8 cellular contexts compared by ENCODE assay signal in genomic region chr2:44361330-44362206, GRCh38. TPM values are rescaled to one million over a fixed set of nuclear protein-coding genes. Genes with fewer than 3 reads are reported as not detected.
DNase-seq lines count a peak whose midpoint lies in the region; ATAC-seq and TF ChIP-seq lines count a peak whose summit lies in the region.

CAMKMT (plus strand) TSS chr2:44361947.
PREPL (minus strand) TSS chr2:44361494; CDS start chr2:44346342, 15,152 bp downstream.

- no peaks in the 10 kb centered on the region for H3K27me3 ChIP-seq in RWPE2 (ENCODE audit: insufficient read depth, poor library complexity, severe bottlenecking)

- H3K27ac Mint-ChIP-seq in activated T-helper 2 cell treated with anti-CD3 and anti-CD28 coated beads, Interferon-gamma antibody, Interleukin-2, Interleukin-4, amounts not matched to agents 10 μg/mL and 5 μg/mL and 100 μg/mL, durations not matched to agents 14 hours and 24 hours and 36 hours = peak within 1 kb of the TSS; percentile 99
- peak within 1 kb of the TSS; percentile 95 to 99 for H3K27ac Mint-ChIP-seq in natural killer cell

- H3K9me3 ChIP-seq in RWPE2 (ENCODE audit: severe bottlenecking) = no peaks in the 10 kb centered on the region

- TF ChIP-seq CTCF in RWPE2 (IDR thresholded peaks at IDR 0.05; ENCODE audit: poor library complexity, severe bottlenecking) (no peak), natural killer cell (IDR thresholded peaks at IDR 0.05) (no peak)

- peaks cover 36% of the 10 kb centered on the region for H3K4me1 Mint-ChIP-seq in activated T-helper 2 cell treated with anti-CD3 and anti-CD28 coated beads, Interferon-gamma antibody, Interleukin-2, Interleukin-4, amounts not matched to agents 10 μg/mL and 5 μg/mL and 100 μg/mL, durations not matched to agents 14 hours and 24 hours and 36 hours (ENCODE audit: low read depth)
- H3K4me1 Mint-ChIP-seq in natural killer cell = peaks cover 32 to 47% of the 10 kb centered on the region in 2 donors

- H3K4me3 Mint-ChIP-seq in activated T-helper 2 cell treated with anti-CD3 and anti-CD28 coated beads, Interferon-gamma antibody, Interleukin-2, Interleukin-4, amounts not matched to agents 10 μg/mL and 5 μg/mL and 100 μg/mL, durations not matched to agents 14 hours and 24 hours and 36 hours (ENCODE audit: low read depth) = peak within 1 kb of the TSS; percentile 100
- H3K4me3 Mint-ChIP-seq in natural killer cell = peak within 1 kb of the TSS; percentile 99

- H3K9me3 Mint-ChIP-seq in activated T-helper 2 cell treated with anti-CD3 and anti-CD28 coated beads, Interferon-gamma antibody, Interleukin-2, Interleukin-4, amounts not matched to agents 10 μg/mL and 5 μg/mL and 100 μg/mL, durations not matched to agents 14 hours and 24 hours and 36 hours = no peaks in the 10 kb centered on the region
- H3K9me3 Mint-ChIP-seq in natural killer cell = no peaks in the 10 kb centered on the region

- peak within 1 kb of the TSS; percentile 70 for H3K27ac ChIP-seq in RWPE2 (ENCODE audit: poor library complexity, severe bottlenecking)

- peak within 1 kb of the TSS; percentile 95 for H3K4me3 ChIP-seq in RWPE2 (ENCODE audit: severe bottlenecking)

- H3K27me3 Mint-ChIP-seq in activated T-helper 2 cell treated with anti-CD3 and anti-CD28 coated beads, Interferon-gamma antibody, Interleukin-2, Interleukin-4, amounts not matched to agents 10 μg/mL and 5 μg/mL and 100 μg/mL, durations not matched to agents 14 hours and 24 hours and 36 hours (ENCODE audit: low read depth) = no peaks in the 10 kb centered on the region
- H3K27me3 Mint-ChIP-seq in natural killer cell (ENCODE audit: low read depth in 2 of 2) = no peaks in the 10 kb centered on the region

- peaks cover 4% of the 10 kb centered on the region; the same call in 1 of the 2 replicates for H3K36me3 ChIP-seq in RWPE2 (ENCODE audit: low read depth)

- peaks cover 16% of the 10 kb centered on the region for H3K4me1 ChIP-seq in RWPE2 (ENCODE audit: insufficient read depth, poor library complexity, severe bottlenecking)

- DNase-seq in EL (peak; percentile 97), H4 (ENCODE audit: low spot score) (peak; percentile 96), LoVo (ENCODE audit: low spot score) (peak; percentile 98), RWPE2 (ENCODE audit: low spot score) (peak; percentile 97), fibroblast of peridontal ligament (ENCODE audit: extremely low read depth) (peak; percentile 99), natural killer cell (peak; percentile 96)
- peak; percentile 97 for DNase-seq in activated T-helper 2 cell treated with anti-CD3 and anti-CD28 coated beads, Interferon-gamma antibody, Interleukin-2, Interleukin-4, amounts not matched to agents 10 μg/mL and 5 μg/mL and 100 μg/mL, durations not matched to agents 14 hours and 24 hours and 36 hours (ENCODE audit: low spot score)
- peak; percentile 97 for DNase-seq in stimulated activated naive CD4-positive, alpha-beta T cell treated with Interleukin-2 at 50 U/mL for 16 hours (lab: John Stamatoyannopoulos, UW)

- peak; percentile 79 for ATAC-seq in RWPE2 (ENCODE audit: low read depth)
- peak; percentile 88 to 95 (median 90) for ATAC-seq in natural killer cell

- intact Hi-C loops in activated T-helper 2 cell treated with anti-CD3 and anti-CD28 coated beads, Interferon-gamma antibody, Interleukin-2, Interleukin-4, amounts not matched to agents 10 μg/mL and 5 μg/mL and 100 μg/mL, durations not matched to agents 14 hours and 24 hours and 36 hours (cut with micrococcal nuclease) = loop anchor here (1.0 to 10.0 kb wide), 6 partner anchors 193 to 1549 kb away; partner anchors contain the start of gene PPM1B
- intact Hi-C loops in natural killer cell (cut with micrococcal nuclease) = loop anchor here (1.0 to 5.0 kb wide), 3 partner anchors 193 to 365 kb away; partner anchors contain the start of gene PPM1B

- peaks cover 13% of the 10 kb centered on the region for H3K36me3 Mint-ChIP-seq in activated T-helper 2 cell treated with anti-CD3 and anti-CD28 coated beads, Interferon-gamma antibody, Interleukin-2, Interleukin-4, amounts not matched to agents 10 μg/mL and 5 μg/mL and 100 μg/mL, durations not matched to agents 14 hours and 24 hours and 36 hours (ENCODE audit: low read depth)
- H3K36me3 Mint-ChIP-seq in natural killer cell = no peaks in the 10 kb centered on the region

RNA-seq across cellular contexts. Expression of gene CAMKMT, which starts in this region (rescaled TPM):
- total RNA-seq in H4 (2014; rRNA removed; shearing (Covaris generic)) = 3.3 and 4.5 TPM in 2 replicates
- total RNA-seq in activated T-helper 2 cell treated with anti-CD3 and anti-CD28 coated beads, Interferon-gamma antibody, Interleukin-2, Interleukin-4, amounts not matched to agents 10 μg/mL and 5 μg/mL and 100 μg/mL, durations not matched to agents 14 hours and 24 hours and 36 hours = 11.2 TPM in 2 replicates
- 10 to 100 TPM; 18.1 to 25.0 (median 20.6) TPM for total RNA-seq in natural killer cell

RNA-seq across cellular contexts. Expression of gene PREPL, which starts in this region (rescaled TPM):
- total RNA-seq in H4 (2014; rRNA removed; shearing (Covaris generic)) = 27.2 and 31.1 TPM in 2 replicates
- 29.7 and 30.1 TPM in 2 replicates for total RNA-seq in activated T-helper 2 cell treated with anti-CD3 and anti-CD28 coated beads, Interferon-gamma antibody, Interleukin-2, Interleukin-4, amounts not matched to agents 10 μg/mL and 5 μg/mL and 100 μg/mL, durations not matched to agents 14 hours and 24 hours and 36 hours
- 10 to 100 TPM; 17.2 to 23.2 (median 18.4) TPM for total RNA-seq in natural killer cell

Comparison
In these comparisons a context has a peak if more than half of its experiments do, and no peak if none do; other contexts are left out.
1. Peak in every context shown above with its lines: DNase-seq, ATAC-seq, H3K4me3 ChIP-seq and H3K27ac ChIP-seq.